ENCODE assay signal across 9 cellular contexts in genomic region chr4:119851649-119852048, GRCh38.
"Had no signal": no experiment of that assay in that cellular context is flagged by ENCODE, and none has a peak within 500 bp of the region (broad histone marks: within the 10 kb centered on the region; RNA-seq: fewer than 3 reads in every experiment).

No MANE protein-coding gene starts in this region.

- H3K4me2 ChIP-seq: GM23338 had no signal

- H3K4me3 ChIP-seq: GM23248, GM23338, HAP-1 had no signal

- H3K27ac ChIP-seq: GM23248 had no signal

- ATAC-seq: GM23338, HCT116 had no signal

- H3K36me3 ChIP-seq: HAP-1 had no signal

- DNase-seq: GM23248, GOT3, H7, H9, HCEC 1CT, HFFc6 had no signal

- H2AFZ ChIP-seq: GM23248, GM23338 had no signal

- H3K9ac ChIP-seq: GM23248 had no signal

- H3K9me3 ChIP-seq: HAP-1 had no signal
